Comparison of ENCODE assay signal across 8 cellular contexts in the genomic region with DNA sequence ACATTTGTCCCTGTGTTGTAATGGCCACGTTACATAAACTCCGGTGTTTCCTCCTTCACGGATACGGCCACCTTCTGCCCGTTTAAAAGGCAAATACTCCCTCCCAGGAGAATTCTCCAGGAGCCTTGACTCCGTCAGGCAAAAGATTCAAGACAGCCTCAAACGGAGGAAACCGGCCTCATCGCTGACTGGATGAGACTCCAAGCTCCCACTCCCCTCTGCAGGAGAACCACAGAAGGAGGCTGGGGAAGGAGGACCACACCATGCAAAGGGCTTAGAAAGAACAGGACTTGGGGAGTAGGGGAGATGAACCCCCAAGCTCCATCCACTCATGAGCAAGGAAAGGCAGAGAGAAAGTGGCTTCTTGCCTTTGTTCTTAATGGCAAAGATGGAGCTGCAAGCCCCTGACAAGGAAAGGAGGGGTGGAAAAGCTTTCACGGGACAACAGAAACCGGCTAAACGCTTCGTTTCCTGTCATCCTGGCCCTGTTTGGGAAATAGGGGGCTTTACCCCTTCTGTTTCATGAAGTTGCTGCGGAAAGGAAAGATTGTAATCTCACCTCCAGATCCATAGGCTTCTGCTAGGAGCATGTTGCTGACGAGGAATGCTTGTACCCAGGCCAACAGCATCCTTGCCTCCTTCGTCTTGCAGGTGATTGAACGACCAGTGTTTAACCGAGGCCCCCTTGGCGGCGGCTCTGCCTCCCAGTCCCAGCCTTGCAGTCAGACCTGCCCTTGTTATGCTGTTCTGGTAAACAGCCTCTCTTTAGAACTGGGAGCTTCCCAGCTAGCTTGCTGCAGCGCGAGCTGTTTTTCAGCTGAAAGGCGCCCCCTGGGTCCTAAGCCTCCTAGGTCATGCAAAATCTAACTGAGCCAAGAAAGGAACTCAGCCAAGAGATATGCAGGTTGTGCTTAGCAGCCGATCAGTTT. TPM values are rescaled to one million over a fixed set of nuclear protein-coding genes. Genes with fewer than 3 reads are reported as not detected.
DNase-seq lines count a peak whose midpoint lies in the region; TF ChIP-seq lines count a peak whose summit lies in the region.

Gene PIK3IP1, minus strand, starts transcription at position 773 of the 929 bp plus-strand sequence. Its CDS starts 144 bp downstream, at position 629.

- H3K36me3 ChIP-seq in ascending aorta (peaks cover 20 to 22% of the 10 kb centered on the region in 2 donors), right atrium auricular region (peaks cover 25% of the 10 kb centered on the region)

- no peaks in the 10 kb centered on the region for H3K9me3 ChIP-seq in ascending aorta
- no peaks in the 10 kb centered on the region for H3K9me3 ChIP-seq in right atrium auricular region

- peak within 1 kb of the TSS; percentile 84 to 86 for H3K4me3 ChIP-seq in ascending aorta
- peak within 1 kb of the TSS; percentile 56 to 73 for H3K4me3 ChIP-seq in right atrium auricular region

- H3K4me3 Mint-ChIP-seq in progenitor cell of endocrine pancreas (ENCODE audit: low read depth), result peak within 1 kb of the TSS; percentile 78
- peak within 1 kb of the TSS; percentile 92 for H3K4me3 Mint-ChIP-seq in type B pancreatic cell

- H3K4me1 ChIP-seq in ascending aorta, result peaks cover 19 to 41% of the 10 kb centered on the region in 2 donors
- H3K4me1 ChIP-seq in right atrium auricular region, result peaks cover 0 to 56% of the 10 kb centered on the region in 2 donors

- H3K9me3 Mint-ChIP-seq in progenitor cell of endocrine pancreas (ENCODE audit: low read depth) (no peaks in the 10 kb centered on the region), type B pancreatic cell (no peaks in the 10 kb centered on the region)

- H3K36me3 Mint-ChIP-seq in progenitor cell of endocrine pancreas (ENCODE audit: insufficient read depth) (peaks cover 5% of the 10 kb centered on the region), type B pancreatic cell (peaks cover 4% of the 10 kb centered on the region)

- H3K27me3 Mint-ChIP-seq in progenitor cell of endocrine pancreas (peaks cover 7% of the 10 kb centered on the region), type B pancreatic cell (no peaks in the 10 kb centered on the region)

- TF ChIP-seq CTCF in GM20000 (IDR thresholded peaks at IDR 0.05; ENCODE audit: extremely low read depth, missing control alignments) (peak; percentile 28), ascending aorta (IDR thresholded peaks at IDR 0.05) (peak; percentile 36 to 56 (median 37)), right atrium auricular region (IDR thresholded peaks at IDR 0.05) (peak; percentile 31 to 66), progenitor cell of endocrine pancreas (IDR thresholded peaks at IDR 0.05; ENCODE audit: unreplicated experiment) (peak; percentile 62), type B pancreatic cell (conservative IDR thresholded peaks at IDR 0.05) (peak; percentile 64)

- intact Hi-C loops in ascending aorta (cut with DNase I), result loop anchor here (2.0 to 10.0 kb wide), 6 partner anchors 21 to 870 kb away; partner anchors contain the start of gene SELENOM

- H3K27me3 ChIP-seq in ascending aorta, result no peaks in the 10 kb centered on the region
- no peaks in the 10 kb centered on the region for H3K27me3 ChIP-seq in right atrium auricular region

- H3K27ac ChIP-seq in ascending aorta (peak within 1 kb of the TSS; percentile 98 to 99), right atrium auricular region (peak within 1 kb of the TSS; percentile 93 to 99)

- DNase-seq in AG08395 (ENCODE audit: low spot score) (peak; percentile 82), GM20000 (ENCODE audit: low spot score) (peak; percentile 82), NCI-H187 (lab: John Stamatoyannopoulos, UW) (peak; percentile 45 to 63), T-helper 22 cell (ENCODE audit: low read depth) (peak; percentile 74), ascending aorta (ENCODE audit: low spot score in 2 of 2) (peak; percentile 55 to 93), right atrium auricular region (ENCODE audit: low spot score) (peak; percentile 90), progenitor cell of endocrine pancreas (ENCODE audit: low spot score, unreplicated experiment) (peak; percentile 49), type B pancreatic cell (ENCODE audit: extremely low spot score, unreplicated experiment) (peak; percentile 82)

- H3K27ac Mint-ChIP-seq in progenitor cell of endocrine pancreas (peak within 1 kb of the TSS; percentile 92), type B pancreatic cell (peak within 1 kb of the TSS; percentile 96)

- H3K4me1 Mint-ChIP-seq in progenitor cell of endocrine pancreas (ENCODE audit: low read depth), result peaks cover 24% of the 10 kb centered on the region
- H3K4me1 Mint-ChIP-seq in type B pancreatic cell (ENCODE audit: unreplicated experiment), result peaks cover 40% of the 10 kb centered on the region

RNA-seq across cellular contexts. Expression of gene PIK3IP1, which starts in this region (rescaled TPM):
- total RNA-seq in ascending aorta (16.4 TPM), right atrium auricular region (10 to 100 TPM; 14.6 to 17.6 TPM), progenitor cell of endocrine pancreas (6.2 and 7.6 TPM in 2 replicates), type B pancreatic cell (ENCODE audit: low replicate concordance) (21.0 and 36.8 TPM in 2 replicates)

Comparison
In these comparisons a context has a peak if more than half of its experiments do, and no peak if none do; other contexts are left out.
1. Peak in every context shown above with its lines: DNase-seq, H3K4me3 ChIP-seq and H3K27ac ChIP-seq.